Comparison of ENCODE assay signal across 24 cellular contexts in genomic region chr10:132701099-132701845, GRCh38.
A peak's percentile ranks its signal among the peaks of the same experiment; 100 is the strongest.
DNase-seq lines count a peak whose midpoint lies in the region; ATAC-seq, FAIRE-seq and TF ChIP-seq lines count a peak whose summit lies in the region.
"Had no signal": no experiment of that assay in that cellular context is flagged by ENCODE, and none has a peak within 500 bp of the region (broad histone marks: within the 10 kb centered on the region; RNA-seq: fewer than 3 reads in every experiment).

No MANE protein-coding gene starts in this region.

- peak overlapping the region; percentile 58 for H2AFZ ChIP-seq in IMR-90 (replicated peaks; ENCODE audit: low read length, poor library complexity)
- H2AFZ ChIP-seq: GM23338 had no signal

- POLR2A ChIA-PET in IMR-90 (lab: Charles Lee; ENCODE audit: unreplicated experiment) = no interaction called here

- peaks cover 4 to 19% of the 10 kb centered on the region in 2 experiments for H3K79me1 ChIP-seq in IMR-90 (ENCODE audit: low read depth in 1 of 2, low read length in 2 of 2)

- H3K27ac ChIP-seq in IMR-90 (ENCODE audit: insufficient read depth, low read length) (no peak overlapping the region; the same call in 1 of the 2 replicates), esophagus muscularis mucosa (replicated peaks in 1 of 4) (peak overlapping the region; percentile 68 to 80 (median 75)), transverse colon (peak overlapping the region; percentile 54 to 78 (median 72))
- H3K27ac ChIP-seq: RWPE1 had no signal

- H3K18ac ChIP-seq in IMR-90 (ENCODE audit: low read depth, low read length) = peak overlapping the region; percentile 4; the same call in 1 of the 2 replicates

- no peak overlapping the region; the same call in 1 of the 2 replicates for H3K56ac ChIP-seq in IMR-90 (ENCODE audit: extremely low read depth, insufficient read depth, low read length)

- no peak overlapping the region for H3K4me3 ChIP-seq in IMR-90 (ENCODE audit: insufficient read depth, low read depth, low read length)
- no peak overlapping the region for H3K4me3 ChIP-seq in esophagus muscularis mucosa
- no peak overlapping the region for H3K4me3 ChIP-seq in mucosa of descending colon
- no peak overlapping the region for H3K4me3 ChIP-seq in transverse colon
- H3K4me3 ChIP-seq: GM23338 had no signal

- 0 out of 2 replicates have a peak overlapping the region, but pooled peaks have one; percentile 91 for H4K91ac ChIP-seq in IMR-90 (ENCODE audit: insufficient read depth, low read depth, low read length)

- H3K14ac ChIP-seq in IMR-90 (replicated peaks; ENCODE audit: low read depth, low read length) = 0 out of 2 replicates have a peak overlapping the region, but pooled peaks have one; percentile 40

- TF ChIP-seq POLR2A in IMR-90 (IDR thresholded peaks at IDR 0.05; ENCODE audit: low read depth, low read length) (no peak), esophagus muscularis mucosa (IDR thresholded peaks at IDR 0.05; ENCODE audit: low read depth) (no peak), transverse colon (IDR thresholded peaks at IDR 0.05) (no peak)

- peak overlapping the region; percentile 97; the same call in 1 of the 2 replicates for H4K5ac ChIP-seq in IMR-90 (ENCODE audit: low read depth, low read length)

- no peak overlapping the region for H2BK20ac ChIP-seq in IMR-90 (ENCODE audit: low read depth, low read length)

- no peak for TF ChIP-seq RAD21 in IMR-90 (IDR thresholded peaks at IDR 0.05; ENCODE audit: low read length)

- in situ Hi-C loops in IMR-90 (cut with MboI; ENCODE audit: low sequenced_read_pairs) (no loop called here), transverse colon (cut with MboI; ENCODE audit: low pct_ligation_motif_present in 1 of 4, low pct_unique_long_range_greater_than_20kb in 1 of 4, low sequenced_read_pairs in 3 of 4) (no loop called here)

- TF ChIP-seq CTCF in IMR-90 (conservative IDR thresholded peaks at IDR 0.05; ENCODE audit: low read depth, low read length) (no peak), esophagus muscularis mucosa (IDR thresholded peaks at IDR 0.05) (no peak), mucosa of descending colon (IDR thresholded peaks at IDR 0.05) (no peak), transverse colon (IDR thresholded peaks at IDR 0.05) (no peak)

- H3K4ac ChIP-seq in IMR-90 (ENCODE audit: low read depth, low read length) = peak overlapping the region; percentile 50

- CTCF ChIA-PET in IMR-90 (lab: Yijun Ruan, JAX) = no interaction called here

- DNase-seq in IMR-90 (no peak), esophagus muscularis mucosa (ENCODE audit: extremely low spot score) (no peak), mucosa of descending colon (peak in 2 of 3 donors; percentile 32 to 39), transverse colon (no peak), SHP77 treated with DMSO at 0.1 percent for 48 hours (lab: John Stamatoyannopoulos, UW) (no peak), kidney glomerular epithelial cell (lab: John Stamatoyannopoulos, UW) (no peak), HTR-8/SVneo (ENCODE audit: insufficient read length, low spot score) (no peak)
- DNase-seq: activated B cell treated with CpG ODN at 0.5 μM for 24 hours; activated CD4-positive, alpha-beta T cell treated with anti-CD3 and anti-CD28 coated beads, Interleukin-2, amount 50 U/mL, for 48 hours; activated gamma-delta T cell treated with Interleukin-2 at 50 U/mL for 16 hours; AML-193; cortex of kidney; DND-41; KG1; NCI-H1694; stimulated activated CD4-positive, alpha-beta T cell treated with anti-CD3 and anti-CD28 coated beads, Interleukin-4, amount 100 ng/mL, for 1 hour; stimulated activated naive CD4-positive, alpha-beta T cell had no signal

- H2BK5ac ChIP-seq in IMR-90 (ENCODE audit: low read depth, low read length, poor library complexity, severe bottlenecking) = no peak overlapping the region

- H2BK120ac ChIP-seq in IMR-90 (ENCODE audit: low read depth, low read length) = no peak overlapping the region

- H3K27me3 ChIP-seq in IMR-90 (ENCODE audit: control insufficient read depth, insufficient read depth, low read length) (no peaks in the 10 kb centered on the region), esophagus muscularis mucosa (peaks cover 0 to 2% (median 0%) of the 10 kb centered on the region in 4 donors), transverse colon (no peaks in the 10 kb centered on the region)

- peak overlapping the region; percentile 91 to 98; a peak in 3 of 4 replicates for H4K8ac ChIP-seq in IMR-90 (ENCODE audit: low read depth in 2 of 2, low read length in 2 of 2)

- intact Hi-C loops in IMR-90 (cut with micrococcal nuclease) (no loop called here), esophagus muscularis mucosa (cut with DNase I) (no loop called here), mucosa of descending colon (cut with DNase I, micrococcal nuclease) (no loop called here), transverse colon (cut with DNase I; ENCODE audit: low total_unique reads) (no loop called here)

- H4K20me1 ChIP-seq in IMR-90 (ENCODE audit: insufficient read depth, low read length) = no peaks in the 10 kb centered on the region

- no peak overlapping the region for H2BK15ac ChIP-seq in IMR-90 (ENCODE audit: low read depth, low read length)

- H2AK9ac ChIP-seq in IMR-90 (replicated peaks; ENCODE audit: low read depth, low read length, poor library complexity) = peak overlapping the region; percentile 84

- TF ChIP-seq EP300 in esophagus muscularis mucosa (IDR thresholded peaks at IDR 0.05) (no peak), transverse colon (IDR thresholded peaks at IDR 0.05; ENCODE audit: low read depth) (no peak)

- H3K36me3 ChIP-seq in IMR-90 (ENCODE audit: control insufficient read depth, insufficient read depth, low read length) (peaks cover 14% of the 10 kb centered on the region; the same call in 1 of the 2 replicates), esophagus muscularis mucosa (peaks cover 11 to 66% (median 41%) of the 10 kb centered on the region in 4 donors), mucosa of descending colon (ENCODE audit: low read depth) (no peaks in the 10 kb centered on the region), transverse colon (peaks cover 0 to 7% (median 0%) of the 10 kb centered on the region in 4 donors)

- H3K9me3 ChIP-seq in IMR-90 (ENCODE audit: control insufficient read depth, insufficient read depth, low read length) (peaks cover 7% of the 10 kb centered on the region; the same call in 1 of the 2 replicates), esophagus muscularis mucosa (peaks cover 0 to 12% (median 8%) of the 10 kb centered on the region in 4 donors), mucosa of descending colon (peaks cover 11% of the 10 kb centered on the region), transverse colon (no peaks in the 10 kb centered on the region)

- FAIRE-seq in HTR-8/SVneo (lab: Jason Lieb, UNC) = no peak
- FAIRE-seq: bronchial epithelial cell, GM12891, GM19239 had no signal

- 100% methylated on average over 2 of the region's 26 CpGs; no CpG with 5 or more reads in 1 of the 2 experiments for WGBS in IMR-90 (ENCODE audit: extremely low coverage in 2 of 2, insufficient read length in 1 of 2), 2 experiments
- WGBS in esophagus muscularis mucosa = 89% methylated on average over 20 of the region's 26 CpGs
- 80 to 81% methylated on average over 6 to 26 of the region's 26 CpGs for WGBS in transverse colon (ENCODE audit: low coverage in 1 of 2), 2 donors

- no TSS peak for BruUV-seq in IMR-90 (replicated peaks; lab: Mats Ljungman, UMichigan)

- no peak overlapping the region for H2AK5ac ChIP-seq in IMR-90 (ENCODE audit: low read depth, low read length)

- H3K23ac ChIP-seq in IMR-90 (ENCODE audit: low read depth, low read length) = 0 out of 2 replicates have a peak overlapping the region, but pooled peaks have one; percentile 6

- no peak overlapping the region; the same call in 1 of the 2 replicates for H3K9ac ChIP-seq in IMR-90 (ENCODE audit: low read depth, low read length)

- dilution Hi-C loops in IMR-90 (cut with HindIII; ENCODE audit: low sequenced_read_pairs, unreplicated experiment) = no loop called here

- H3K4me2 ChIP-seq in IMR-90 (ENCODE audit: low read depth, low read length) = peak overlapping the region; percentile 37; the same call in 1 of the 2 replicates
- H3K4me2 ChIP-seq: GM23338 had no signal

- H3K9me1 ChIP-seq in IMR-90 (ENCODE audit: insufficient read depth, low read length) = no peaks in the 10 kb centered on the region

- H3K4me1 ChIP-seq in IMR-90 (ENCODE audit: control insufficient read depth, insufficient read depth, low read length) (peaks cover 14% of the 10 kb centered on the region), esophagus muscularis mucosa (peaks cover 9 to 36% (median 29%) of the 10 kb centered on the region in 4 donors), mucosa of descending colon (ENCODE audit: low read depth) (peaks cover 17% of the 10 kb centered on the region), transverse colon (peaks cover 8 to 21% (median 18%) of the 10 kb centered on the region in 4 donors)
- H3K4me1 ChIP-seq: Caco-2 had no signal

- no peak for ATAC-seq in IMR-90 (ENCODE audit: low read depth)
- no peak for ATAC-seq in mucosa of descending colon
- ATAC-seq in GM21367 (IDR thresholded peaks at IDR 0.05; ENCODE audit: unreplicated experiment) = no peak

TF ChIP-seq in IMR-90, 13 proteins besides CTCF, POLR2A, EP300 and RAD21 (continues in another document):
- TF ChIP-seq RCOR1 (IDR thresholded peaks at IDR 0.05; ENCODE audit: insufficient replicate concordance, low read length) (no peak), MAZ (IDR thresholded peaks at IDR 0.05; ENCODE audit: borderline replicate concordance, low read depth, low read length) (no peak), FOS (IDR thresholded peaks at IDR 0.05; ENCODE audit: low read depth, low read length) (no peak), SMC3 (IDR thresholded peaks at IDR 0.05; ENCODE audit: low read depth, low read length) (no peak), MXI1 (IDR thresholded peaks at IDR 0.05; ENCODE audit: borderline replicate concordance, low read depth, low read length) (no peak), NFE2L2 (IDR thresholded peaks at IDR 0.05; ENCODE audit: low read depth, low read length) (no peak), RFX5 (IDR thresholded peaks at IDR 0.05; ENCODE audit: low read depth, low read length) (no peak), CEBPB (IDR thresholded peaks at IDR 0.05; ENCODE audit: low read depth, low read length) (no peak)
- TF ChIP-seq, protein P1, sequence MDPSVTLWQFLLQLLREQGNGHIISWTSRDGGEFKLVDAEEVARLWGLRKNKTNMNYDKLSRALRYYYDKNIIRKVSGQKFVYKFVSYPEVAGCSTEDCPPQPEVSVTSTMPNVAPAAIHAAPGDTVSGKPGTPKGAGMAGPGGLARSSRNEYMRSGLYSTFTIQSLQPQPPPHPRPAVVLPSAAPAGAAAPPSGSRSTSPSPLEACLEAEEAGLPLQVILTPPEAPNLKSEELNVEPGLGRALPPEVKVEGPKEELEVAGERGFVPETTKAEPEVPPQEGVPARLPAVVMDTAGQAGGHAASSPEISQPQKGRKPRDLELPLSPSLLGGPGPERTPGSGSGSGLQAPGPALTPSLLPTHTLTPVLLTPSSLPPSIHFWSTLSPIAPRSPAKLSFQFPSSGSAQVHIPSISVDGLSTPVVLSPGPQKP (IDR thresholded peaks at IDR 0.05; ENCODE audit: borderline replicate concordance, low read depth, low read length) = no peak

Comparison
In these comparisons a context has a peak if more than half of its experiments do, and no peak if none do; other contexts are left out.
1. DNase-seq: peak in mucosa of descending colon (2 of 3); none in IMR-90 (single experiment), esophagus muscularis mucosa (single experiment), transverse colon (single experiment), SHP77 treated with DMSO at 0.1 percent for 48 hours (single experiment), kidney glomerular epithelial cell (single experiment) and HTR-8/SVneo (single experiment).